In genomic region chr5:79886456-79886855, GRCh38 we compare ENCODE assay signal across 25 cellular contexts.
DNase-seq lines count a peak whose midpoint lies in the region; FAIRE-seq and TF ChIP-seq lines count a peak whose summit lies in the region.
"Had no signal": no experiment of that assay in that cellular context is flagged by ENCODE, and none has a peak within 500 bp of the region (broad histone marks: within the 10 kb centered on the region; RNA-seq: fewer than 3 reads in every experiment).

No MANE protein-coding gene starts in this region.

- H3K27me3 Mint-ChIP-seq in endodermal cell (ENCODE audit: insufficient read depth): no peaks in the 10 kb centered on the region
- H3K27me3 Mint-ChIP-seq in Caco-2 (ENCODE audit: insufficient read depth, unreplicated experiment): no peaks in the 10 kb centered on the region

- H3K36me3 ChIP-seq in endodermal cell (ENCODE audit: control insufficient read depth, insufficient read depth, low read length) (no peaks in the 10 kb centered on the region), Caco-2 (ENCODE audit: control insufficient read depth, insufficient read depth, low read length) (no peaks in the 10 kb centered on the region)
- H3K36me3 ChIP-seq: gastroesophageal sphincter, pancreas, upper lobe of left lung had no signal

- WGBS in endodermal cell (ENCODE audit: insufficient coverage in 1 of 2, insufficient read length in 1 of 2), 2 experiments: 83 to 100% methylated on average over 1 to 4 of the region's 5 CpGs

- peaks cover 2% of the 10 kb centered on the region for H3K27me3 ChIP-seq in endodermal cell (ENCODE audit: control insufficient read depth, insufficient read depth, low read length, poor library complexity, severe bottlenecking)
- no peaks in the 10 kb centered on the region for H3K27me3 ChIP-seq in Caco-2 (replicated peaks; ENCODE audit: control insufficient read depth, insufficient read depth, low read length)
- H3K27me3 ChIP-seq: gastroesophageal sphincter, pancreas, upper lobe of left lung had no signal

- no peak overlapping the region for H3K9ac ChIP-seq in endodermal cell (ENCODE audit: extremely low read depth, low read length, poor library complexity, severe bottlenecking)

- peak; percentile 6 for DNase-seq in COLO668 (lab: John Stamatoyannopoulos, UW; ENCODE audit: unreplicated experiment)
- no peak for DNase-seq in GM12891 (ENCODE audit: insufficient read length, low spot score)
- DNase-seq in NCI-H2171 treated with DMSO at 0.1 percent for 48 hours (lab: John Stamatoyannopoulos, UW): peak; percentile 75
- peak; percentile 41 to 44 for DNase-seq in SHP77 (lab: John Stamatoyannopoulos, UW)
- no peak for DNase-seq in endodermal cell
- no peak for DNase-seq in Caco-2
- no peak for DNase-seq in HuH-7 (ENCODE audit: low spot score)
- DNase-seq: activated CD8-positive, alpha-beta memory T cell treated with anti-CD3 and anti-CD28 coated beads, Interleukin-2, amount 10 ng/mL, durations not matched to agents 7 days and 5 days; activated naive CD4-positive, alpha-beta T cell treated with anti-CD3 and anti-CD28 coated beads for 36 hours; cerebellar nuclear complex; hypothalamus; immature natural killer cell; NCI-H1436 treated with DMSO at 0.1 percent for 48 hours; NCI-H226; pancreas; SIG-M5; stimulated activated CD4-positive, alpha-beta T cell treated with anti-CD3 and anti-CD28 coated beads, Interleukin-2, amount 100 ng/mL, for 48 hours; SW 1271; T-helper 9 cell; upper lobe of left lung had no signal

- FAIRE-seq in GM12891 (lab: Jason Lieb, UNC): peak; percentile 23
- FAIRE-seq: D721Med, H54, pancreas had no signal

- H3K9me3 Mint-ChIP-seq in endodermal cell (peaks cover 12% of the 10 kb centered on the region), Caco-2 (ENCODE audit: unreplicated experiment) (peaks cover 10% of the 10 kb centered on the region)
- H3K9me3 Mint-ChIP-seq: activated naive CD4-positive, alpha-beta T cell treated with anti-CD3 and anti-CD28 coated beads for 36 hours had no signal

- CTCF ChIA-PET in Caco-2 (lab: Charles Lee): no interaction called here

- TF ChIP-seq POLR2A in GM12891 (IDR thresholded peaks at IDR 0.05; ENCODE audit: low read depth, low read length): no peak

- H3K4me3 Mint-ChIP-seq in endodermal cell: no peak overlapping the region
- no peak overlapping the region for H3K4me3 Mint-ChIP-seq in Caco-2 (ENCODE audit: unreplicated experiment)
- H3K4me3 Mint-ChIP-seq: activated CD8-positive, alpha-beta memory T cell treated with anti-CD3 and anti-CD28 coated beads, Interleukin-2, amount 10 ng/mL, durations not matched to agents 7 days and 5 days; activated naive CD4-positive, alpha-beta T cell treated with anti-CD3 and anti-CD28 coated beads for 36 hours; activated T-helper 1 cell treated with anti-CD3 and anti-CD28 coated beads, Interleukin-12 subunit alpha, Interleukin-12 subunit beta, Interleukin-2, Interleukin-4 antibody, amounts not matched to agents 30 ng/mL and 10 ng/mL and 1 ng/mL, durations not matched to agents 14 hours and 24 hours and 36 hours; immature natural killer cell had no signal

- H3K27ac Mint-ChIP-seq in endodermal cell (no peak overlapping the region), Caco-2 (ENCODE audit: unreplicated experiment) (no peak overlapping the region)
- H3K27ac Mint-ChIP-seq: activated CD8-positive, alpha-beta memory T cell treated with anti-CD3 and anti-CD28 coated beads, Interleukin-2, amount 10 ng/mL, durations not matched to agents 7 days and 5 days; activated naive CD4-positive, alpha-beta T cell treated with anti-CD3 and anti-CD28 coated beads for 36 hours; activated T-helper 1 cell treated with anti-CD3 and anti-CD28 coated beads, Interleukin-12 subunit alpha, Interleukin-12 subunit beta, Interleukin-2, Interleukin-4 antibody, amounts not matched to agents 30 ng/mL and 10 ng/mL and 1 ng/mL, durations not matched to agents 14 hours and 24 hours and 36 hours; immature natural killer cell had no signal

- no peak overlapping the region for H3K27ac ChIP-seq in endodermal cell (ENCODE audit: low read depth, low read length)
- H3K27ac ChIP-seq: gastroesophageal sphincter, pancreas, upper lobe of left lung had no signal

- BruUV-seq in Caco-2 (replicated peaks; lab: Mats Ljungman, UMichigan): no TSS peak

- H3K36me3 Mint-ChIP-seq in endodermal cell (ENCODE audit: low read depth) (no peaks in the 10 kb centered on the region), Caco-2 (ENCODE audit: insufficient read depth, unreplicated experiment) (no peaks in the 10 kb centered on the region)
- H3K36me3 Mint-ChIP-seq: activated CD8-positive, alpha-beta memory T cell treated with anti-CD3 and anti-CD28 coated beads, Interleukin-2, amount 10 ng/mL, durations not matched to agents 7 days and 5 days; brain; immature natural killer cell had no signal

- intact Hi-C loops in Caco-2 (cut with micrococcal nuclease; ENCODE audit: unreplicated experiment): no loop called here

- H3K9me3 ChIP-seq in endodermal cell (ENCODE audit: control insufficient read depth, low read length) (peaks cover 12% of the 10 kb centered on the region), Caco-2 (no peaks in the 10 kb centered on the region)
- H3K9me3 ChIP-seq: pancreas, upper lobe of left lung had no signal

- H3K4me3 ChIP-seq in endodermal cell (ENCODE audit: low read length): no peak overlapping the region
- no peak overlapping the region for H3K4me3 ChIP-seq in Caco-2 (ENCODE audit: low read depth, low read length)
- H3K4me3 ChIP-seq: gastroesophageal sphincter, pancreas, upper lobe of left lung had no signal

- POLR2A ChIA-PET in Caco-2 (lab: Charles Lee): no interaction called here

- H3K4me1 ChIP-seq in endodermal cell (ENCODE audit: control insufficient read depth, insufficient read depth, low read length) (no peaks in the 10 kb centered on the region), Caco-2 (no peaks in the 10 kb centered on the region)
- H3K4me1 ChIP-seq: gastroesophageal sphincter, pancreas, upper lobe of left lung had no signal

- TF ChIP-seq CTCF in endodermal cell (conservative IDR thresholded peaks at IDR 0.05): no peak
- no peak for TF ChIP-seq CTCF in Caco-2 (IDR thresholded peaks at IDR 0.05; ENCODE audit: insufficient read depth in 1 of 2, low read depth in 1 of 2, low read length in 1 of 2, severe bottlenecking in 1 of 2, unreplicated experiment in 1 of 2)

- H3K4me1 Mint-ChIP-seq in endodermal cell (no peaks in the 10 kb centered on the region), Caco-2 (ENCODE audit: low read depth, unreplicated experiment) (peaks cover 5% of the 10 kb centered on the region)
- H3K4me1 Mint-ChIP-seq: brain, immature natural killer cell had no signal

TF ChIP-seq in GM12891, 5 proteins besides CTCF, POLR2A, EP300 and RAD21:
- TF ChIP-seq POU2F2 (IDR thresholded peaks at IDR 0.05; ENCODE audit: low read depth, low read length): no peak
- TF ChIP-seq TAF1 (IDR thresholded peaks at IDR 0.05; ENCODE audit: low read depth, low read length): no peak
- no peak for TF ChIP-seq PAX5 (IDR thresholded peaks at IDR 0.05; ENCODE audit: insufficient read depth, low read length, severe bottlenecking)
- TF ChIP-seq SPI1 (IDR thresholded peaks at IDR 0.05; ENCODE audit: low read depth, low read length): no peak
- no peak for TF ChIP-seq POLR2AphosphoS5 (IDR thresholded peaks at IDR 0.05; ENCODE audit: low read depth, low read length)

Comparison
In these comparisons a context has a peak if more than half of its experiments do, and no peak if none do; other contexts are left out.
1. DNase-seq: peak in COLO668 (single experiment), NCI-H2171 treated with DMSO at 0.1 percent for 48 hours (single experiment) and SHP77 (2 of 2); none in GM12891 (single experiment), endodermal cell (single experiment), Caco-2 (0 of 2) and HuH-7 (single experiment).